In genomic region chr18:33355263-33355662, GRCh38 we compare ENCODE assay signal across 19 cellular contexts.
"Had no signal": no experiment of that assay in that cellular context is flagged by ENCODE, and none has a peak within 500 bp of the region (broad histone marks: within the 10 kb centered on the region; RNA-seq: fewer than 3 reads in every experiment).

No MANE protein-coding gene starts in this region.

- H3K27ac ChIP-seq: adrenal gland, esophagus muscularis mucosa, hepatocyte, neutrophil, pancreas, stomach had no signal

- H3K9me3 ChIP-seq: adrenal gland, neutrophil, pancreas had no signal

- FAIRE-seq: islet of Langerhans, pancreas, TTC549 had no signal

- H3K27me3 ChIP-seq: adrenal gland, esophagus muscularis mucosa, hepatocyte, neutrophil, pancreas, stomach had no signal

- DNase-seq: activated CD4-positive, alpha-beta T cell treated with anti-CD3 and anti-CD28 coated beads for 36 hours; activated CD4-positive, alpha-beta T cell treated with anti-CD3 and anti-CD28 coated beads, Interleukin-2, amount 50 U/mL, for 48 hours; activated gamma-delta T cell treated with Interleukin-2 at 50 U/mL for 16 hours; adrenal gland; effector CD4-positive, alpha-beta T cell; left cardiac atrium; natural killer cell; pancreas; stimulated activated CD4-positive, alpha-beta T cell treated with anti-CD3 and anti-CD28 coated beads, Interleukin-4, amount 100 ng/mL, for 1 hour; stomach had no signal

- ATAC-seq: activated CD4-positive, alpha-beta T cell treated with anti-CD3 and anti-CD28 coated beads for 36 hours; activated naive CD4-positive, alpha-beta T cell treated with anti-CD3 and anti-CD28 coated beads, Interleukin-2, amount 50 U/mL, for 72 hours; left cardiac atrium; natural killer cell; pancreas; sciatic nerve; stimulated activated effector memory CD8-positive, alpha-beta T cell treated with anti-CD3 and anti-CD28 coated beads, Interleukin-12 subunit alpha, Interleukin-12 subunit beta, amount 100 ng/mL, for 72 hours had no signal

- H3K4me3 ChIP-seq: adrenal gland, esophagus muscularis mucosa, hepatocyte, pancreas, smooth muscle cell, stomach had no signal

- H3K36me3 ChIP-seq: adrenal gland, esophagus muscularis mucosa, neutrophil, pancreas, stomach had no signal

- H3K4me1 ChIP-seq: adrenal gland, esophagus muscularis mucosa, pancreas, stomach had no signal
